Comparison of ENCODE assay signal across 1 cellular context in genomic region chr16:31117384-31118222, GRCh38.
TF ChIP-seq lines count a peak whose summit lies in the region.

KAT8 (plus strand) TSS chr16:31117664; CDS start chr16:31117682, 18 bp downstream.

TF ChIP-seq in GM12878, 131 proteins besides CTCF, POLR2A, EP300 and RAD21 (continued from another document and continues in another):
- 0 out of 2 replicates have a peak, but pooled peaks have one; percentile 47 for TF ChIP-seq NKRF (conservative IDR thresholded peaks at IDR 0.05)
- peak; percentile 91 for TF ChIP-seq POLR2AphosphoS2 (IDR thresholded peaks at IDR 0.05; ENCODE audit: low read depth, low read length)
- TF ChIP-seq TAF1 (IDR thresholded peaks at IDR 0.05; ENCODE audit: borderline replicate concordance, low read depth, low read length): peak; percentile 91; the same call in 1 of the 2 replicates
- TF ChIP-seq BCL3 (IDR thresholded peaks at IDR 0.05; ENCODE audit: borderline replicate concordance, insufficient read depth, low read depth, low read length, poor library complexity, severe bottlenecking): no peak
- no peak for TF ChIP-seq ETV6 (conservative IDR thresholded peaks at IDR 0.05 in 1 of 2, IDR thresholded peaks at IDR 0.05 in 1 of 2; ENCODE audit: borderline replicate concordance in 1 of 2, low read depth in 1 of 2)
- TF ChIP-seq RELB (IDR thresholded peaks at IDR 0.05; ENCODE audit: low read depth): peak; percentile 86
- TF ChIP-seq RBBP5 (conservative IDR thresholded peaks at IDR 0.05): no peak
- peak; percentile 64; the same call in 1 of the 2 replicates for TF ChIP-seq MTA2 (IDR thresholded peaks at IDR 0.05; ENCODE audit: low read depth)
- TF ChIP-seq PRDM15 (CRISPR knock-in tag; IDR thresholded peaks at IDR 0.05): no peak
- 0 out of 2 replicates have a peak, but pooled peaks have one; percentile 33 for TF ChIP-seq RCOR1 (conservative IDR thresholded peaks at IDR 0.05; ENCODE audit: low read depth, low read length)
- TF ChIP-seq ZNF592 (IDR thresholded peaks at IDR 0.05): no peak; the same call in 1 of the 2 replicates
- TF ChIP-seq TBL1XR1 (IDR thresholded peaks at IDR 0.05; ENCODE audit: low read depth, low read length): 0 out of 2 replicates have a peak, but pooled peaks have one; percentile 24
- TF ChIP-seq EED (IDR thresholded peaks at IDR 0.05; ENCODE audit: low read depth): no peak
- TF ChIP-seq SMAD5 (IDR thresholded peaks at IDR 0.05; ENCODE audit: low read depth): peak; percentile 85
- TF ChIP-seq MLLT1 (IDR thresholded peaks at IDR 0.05): no peak
- TF ChIP-seq EGR1 (IDR thresholded peaks at IDR 0.05; ENCODE audit: borderline replicate concordance in 1 of 2, low read depth in 2 of 2, low read length in 2 of 2): peak; percentile 33 to 42; a peak in 2 of 3 replicates
- TF ChIP-seq YY1 (IDR thresholded peaks at IDR 0.05; ENCODE audit: low read depth, low read length): peak; percentile 98
- TF ChIP-seq MTA3 (IDR thresholded peaks at IDR 0.05; ENCODE audit: borderline replicate concordance, low read length): no peak
- TF ChIP-seq TARDBP (IDR thresholded peaks at IDR 0.05; ENCODE audit: borderline replicate concordance): peak; percentile 78; the same call in 1 of the 2 replicates
- peak in 1 of 2 experiments; percentile 46; a peak in 1 of 4 replicates for TF ChIP-seq SRF (IDR thresholded peaks at IDR 0.05; ENCODE audit: low read depth in 2 of 2, low read length in 2 of 2)
- 0 out of 2 replicates have a peak, but pooled peaks have one; percentile 31 for TF ChIP-seq STAT1 (conservative IDR thresholded peaks at IDR 0.05)
- TF ChIP-seq PBX3 (IDR thresholded peaks at IDR 0.05; ENCODE audit: insufficient replicate concordance, low read depth, low read length): peak; percentile 33
- TF ChIP-seq REST (IDR thresholded peaks at IDR 0.05; ENCODE audit: low read depth, low read length): 0 out of 2 replicates have a peak, but pooled peaks have one; percentile 24
- TF ChIP-seq ZNF687 (IDR thresholded peaks at IDR 0.05): 0 out of 2 replicates have a peak, but pooled peaks have one; percentile 37
